In genomic region chr1:210237514-210237913, GRCh38 we compare ENCODE assay signal across 16 cellular contexts. TPM values are rescaled to one million over a fixed set of nuclear protein-coding genes. Genes with fewer than 3 reads are reported as not detected.
A peak's percentile ranks its signal among the peaks of the same experiment; 100 is the strongest.
DNase-seq lines count a peak whose midpoint lies in the region; TF ChIP-seq lines count a peak whose summit lies in the region.
"Had no signal": no experiment of that assay in that cellular context is flagged by ENCODE, and none has a peak within 500 bp of the region (broad histone marks: within the 10 kb centered on the region; RNA-seq: fewer than 3 reads in every experiment).

No MANE protein-coding gene starts in this region.

- H3K9me3 Mint-ChIP-seq in MCF 10A (ENCODE audit: unreplicated experiment) (no peaks in the 10 kb centered on the region), glutamatergic neuron (ENCODE audit: unreplicated experiment) (no peaks in the 10 kb centered on the region), type B pancreatic cell (no peaks in the 10 kb centered on the region)
- no peaks in the 10 kb centered on the region for H3K9me3 Mint-ChIP-seq in activated T-helper 1 cell treated with anti-CD3 and anti-CD28 coated beads, Interleukin-12 subunit alpha, Interleukin-12 subunit beta, Interleukin-2, Interleukin-4 antibody, amounts not matched to agents 30 ng/mL and 10 ng/mL and 1 ng/mL, durations not matched to agents 14 hours and 24 hours and 36 hours

- BruUV-seq in MCF 10A (replicated peaks; lab: Mats Ljungman, UMichigan), result no TSS peak

- TF ChIP-seq CTCF in breast epithelium (IDR thresholded peaks at IDR 0.05) (no peak), MCF 10A (IDR thresholded peaks at IDR 0.05; ENCODE audit: unreplicated experiment) (no peak), glutamatergic neuron (IDR thresholded peaks at IDR 0.05; ENCODE audit: partially characterized antibody, unreplicated experiment) (no peak), type B pancreatic cell (conservative IDR thresholded peaks at IDR 0.05) (no peak)

- DNase-seq in breast epithelium (ENCODE audit: low spot score in 2 of 2) (no peak), MCF 10A (ENCODE audit: unreplicated experiment) (no peak), glutamatergic neuron (no peak), pons (ENCODE audit: low spot score) (peak; percentile 45), type B pancreatic cell (ENCODE audit: extremely low spot score, unreplicated experiment) (no peak), NCI-H2171 treated with DMSO at 0.1 percent for 48 hours (lab: John Stamatoyannopoulos, UW) (no peak)
- DNase-seq in activated T-helper 1 cell treated with anti-CD3 and anti-CD28 coated beads, Interleukin-12 subunit alpha, Interleukin-12 subunit beta, Interleukin-2, Interleukin-4 antibody, amounts not matched to agents 30 ng/mL and 10 ng/mL and 1 ng/mL, durations not matched to agents 14 hours and 24 hours and 36 hours (ENCODE audit: low spot score), result no peak
- DNase-seq in stimulated activated CD4-positive, alpha-beta T cell treated with anti-CD3 and anti-CD28 coated beads, Interleukin-4, amount 100 ng/mL, for 4 hours, result no peak
- DNase-seq: activated CD8-positive, alpha-beta T cell treated with anti-CD3 and anti-CD28 coated beads, Interleukin-2, amount 10 ng/mL, durations not matched to agents 7 days and 5 days; CD4-positive, alpha-beta memory T cell; central memory CD4-positive, alpha-beta T cell; NCI-H2081 had no signal

- POLR2A ChIA-PET in MCF 10A (lab: Yijun Ruan, JAX), result interaction anchor here (1.4 to 1.5 kb wide), 2 partner anchors 17 to 83 kb away, joined by 3 to 6 read pairs; no protein-coding TSS in a partner anchor

- H3K4me1 ChIP-seq in breast epithelium, result peaks cover 2 to 8% of the 10 kb centered on the region in 2 donors

- CTCF ChIA-PET in MCF 10A (lab: Yijun Ruan, JAX), result interaction anchor here (0.6 to 2.6 kb wide), 7 partner anchors 15 to 388 kb away, joined by 3 to 9 read pairs (median 4); no protein-coding TSS in a partner anchor

- H3K36me3 Mint-ChIP-seq in MCF 10A (ENCODE audit: insufficient read depth, unreplicated experiment), result no peaks in the 10 kb centered on the region
- no peaks in the 10 kb centered on the region for H3K36me3 Mint-ChIP-seq in glutamatergic neuron (ENCODE audit: unreplicated experiment)
- peaks cover 12% of the 10 kb centered on the region for H3K36me3 Mint-ChIP-seq in type B pancreatic cell
- peaks cover 2% of the 10 kb centered on the region for H3K36me3 Mint-ChIP-seq in activated T-helper 1 cell treated with anti-CD3 and anti-CD28 coated beads, Interleukin-12 subunit alpha, Interleukin-12 subunit beta, Interleukin-2, Interleukin-4 antibody, amounts not matched to agents 30 ng/mL and 10 ng/mL and 1 ng/mL, durations not matched to agents 14 hours and 24 hours and 36 hours (ENCODE audit: low read depth)
- H3K36me3 Mint-ChIP-seq: CD4-positive, alpha-beta memory T cell had no signal

- H3K27me3 ChIP-seq in breast epithelium, result no peaks in the 10 kb centered on the region
- H3K27me3 ChIP-seq: SJSA1 had no signal

- H3K27me3 Mint-ChIP-seq in MCF 10A (ENCODE audit: insufficient read depth, unreplicated experiment) (peaks cover 13% of the 10 kb centered on the region), glutamatergic neuron (ENCODE audit: unreplicated experiment) (peaks cover 3% of the 10 kb centered on the region), type B pancreatic cell (peaks cover 18% of the 10 kb centered on the region)
- H3K27me3 Mint-ChIP-seq in activated T-helper 1 cell treated with anti-CD3 and anti-CD28 coated beads, Interleukin-12 subunit alpha, Interleukin-12 subunit beta, Interleukin-2, Interleukin-4 antibody, amounts not matched to agents 30 ng/mL and 10 ng/mL and 1 ng/mL, durations not matched to agents 14 hours and 24 hours and 36 hours (ENCODE audit: insufficient read depth), result peaks cover 64% of the 10 kb centered on the region

- H3K4me3 Mint-ChIP-seq in MCF 10A (ENCODE audit: unreplicated experiment), result no peak overlapping the region
- H3K4me3 Mint-ChIP-seq in glutamatergic neuron (ENCODE audit: unreplicated experiment), result peak overlapping the region; percentile 79
- H3K4me3 Mint-ChIP-seq in type B pancreatic cell, result peak overlapping the region; percentile 76
- no peak overlapping the region for H3K4me3 Mint-ChIP-seq in activated T-helper 1 cell treated with anti-CD3 and anti-CD28 coated beads, Interleukin-12 subunit alpha, Interleukin-12 subunit beta, Interleukin-2, Interleukin-4 antibody, amounts not matched to agents 30 ng/mL and 10 ng/mL and 1 ng/mL, durations not matched to agents 14 hours and 24 hours and 36 hours
- H3K4me3 Mint-ChIP-seq: activated CD8-positive, alpha-beta T cell treated with anti-CD3 and anti-CD28 coated beads, Interleukin-2, amount 10 ng/mL, durations not matched to agents 7 days and 5 days; CD4-positive, alpha-beta memory T cell had no signal

- no peaks in the 10 kb centered on the region for H3K9me3 ChIP-seq in breast epithelium
- H3K9me3 ChIP-seq: psoas muscle, SJSA1 had no signal

- no peaks in the 10 kb centered on the region for H3K36me3 ChIP-seq in breast epithelium

- peak overlapping the region; percentile 68 to 69 for H3K27ac ChIP-seq in breast epithelium
- H3K27ac ChIP-seq: SJSA1 had no signal

- no peak for TF ChIP-seq POLR2A in breast epithelium (IDR thresholded peaks at IDR 0.05)

- no peak overlapping the region for H3K27ac Mint-ChIP-seq in MCF 10A (ENCODE audit: low read depth, unreplicated experiment)
- H3K27ac Mint-ChIP-seq in glutamatergic neuron (ENCODE audit: unreplicated experiment), result peak overlapping the region; percentile 89
- peak overlapping the region; percentile 4 for H3K27ac Mint-ChIP-seq in type B pancreatic cell
- H3K27ac Mint-ChIP-seq in activated T-helper 1 cell treated with anti-CD3 and anti-CD28 coated beads, Interleukin-12 subunit alpha, Interleukin-12 subunit beta, Interleukin-2, Interleukin-4 antibody, amounts not matched to agents 30 ng/mL and 10 ng/mL and 1 ng/mL, durations not matched to agents 14 hours and 24 hours and 36 hours, result no peak overlapping the region
- H3K27ac Mint-ChIP-seq: activated CD8-positive, alpha-beta T cell treated with anti-CD3 and anti-CD28 coated beads, Interleukin-2, amount 10 ng/mL, durations not matched to agents 7 days and 5 days; CD4-positive, alpha-beta memory T cell had no signal

- intact Hi-C loops in breast epithelium (cut with DNase I; ENCODE audit: low total_unique reads) (no loop called here), MCF 10A (cut with micrococcal nuclease) (loop anchor here (10.0 kb wide), 1 partner anchor 93 kb away; no protein-coding TSS in a partner anchor)
- intact Hi-C loops in activated T-helper 1 cell treated with anti-CD3 and anti-CD28 coated beads, Interleukin-12 subunit alpha, Interleukin-12 subunit beta, Interleukin-2, Interleukin-4 antibody, amounts not matched to agents 30 ng/mL and 10 ng/mL and 1 ng/mL, durations not matched to agents 14 hours and 24 hours and 36 hours (cut with micrococcal nuclease), result loop anchor here (10.0 kb wide), 1 partner anchor 167 kb away; no protein-coding TSS in a partner anchor

- H3K4me3 ChIP-seq in breast epithelium, result peak overlapping the region in 1 of 3 donors; percentile 3
- H3K4me3 ChIP-seq: GM12878, lung, psoas muscle, SJSA1 had no signal

- H3K4me1 Mint-ChIP-seq in MCF 10A (ENCODE audit: insufficient read depth, unreplicated experiment) (peaks cover 30% of the 10 kb centered on the region), glutamatergic neuron (ENCODE audit: low read depth, unreplicated experiment) (peaks cover 21% of the 10 kb centered on the region), type B pancreatic cell (ENCODE audit: unreplicated experiment) (peaks cover 36% of the 10 kb centered on the region)
- H3K4me1 Mint-ChIP-seq in activated T-helper 1 cell treated with anti-CD3 and anti-CD28 coated beads, Interleukin-12 subunit alpha, Interleukin-12 subunit beta, Interleukin-2, Interleukin-4 antibody, amounts not matched to agents 30 ng/mL and 10 ng/mL and 1 ng/mL, durations not matched to agents 14 hours and 24 hours and 36 hours (ENCODE audit: low read depth), result peaks cover 6% of the 10 kb centered on the region

RNA-seq across cellular contexts. Expression of gene SERTAD4, which starts 4.9 kb away (rescaled TPM):
- 10 to 100 TPM in 1 of 3 donors, 1 to 10 TPM in 1, under 1 TPM in 1; 0.80 to 47.9 (median 7.9) TPM for total RNA-seq in breast epithelium
- total RNA-seq in MCF 10A (2022), result 0.19 TPM in 1 of 2 replicates, not detected in the other
- 1.5 TPM for total RNA-seq in glutamatergic neuron (ENCODE audit: unreplicated experiment)
- 4.6 and 11.4 TPM in 2 replicates for total RNA-seq in type B pancreatic cell (ENCODE audit: low replicate concordance)
- total RNA-seq in activated T-helper 1 cell treated with anti-CD3 and anti-CD28 coated beads, Interleukin-12 subunit alpha, Interleukin-12 subunit beta, Interleukin-2, Interleukin-4 antibody, amounts not matched to agents 30 ng/mL and 10 ng/mL and 1 ng/mL, durations not matched to agents 14 hours and 24 hours and 36 hours, result not detected in 2 replicates
- total RNA-seq: activated CD8-positive, alpha-beta T cell treated with anti-CD3 and anti-CD28 coated beads, Interleukin-2, amount 10 ng/mL, durations not matched to agents 7 days and 5 days; CD4-positive, alpha-beta memory T cell; GM12878 had no signal

Comparison
In these comparisons a context has a peak if more than half of its experiments do, and no peak if none do; other contexts are left out.
1. H3K27ac Mint-ChIP-seq: peak in glutamatergic neuron (single experiment) and type B pancreatic cell (single experiment); none in MCF 10A (single experiment) and activated T-helper 1 cell treated with anti-CD3 and anti-CD28 coated beads, Interleukin-12 subunit alpha, Interleukin-12 subunit beta, Interleukin-2, Interleukin-4 antibody, amounts not matched to agents 30 ng/mL and 10 ng/mL and 1 ng/mL, durations not matched to agents 14 hours and 24 hours and 36 hours (single experiment).
2. H3K4me3 Mint-ChIP-seq: peak in glutamatergic neuron (single experiment) and type B pancreatic cell (single experiment); none in MCF 10A (single experiment) and activated T-helper 1 cell treated with anti-CD3 and anti-CD28 coated beads, Interleukin-12 subunit alpha, Interleukin-12 subunit beta, Interleukin-2, Interleukin-4 antibody, amounts not matched to agents 30 ng/mL and 10 ng/mL and 1 ng/mL, durations not matched to agents 14 hours and 24 hours and 36 hours (single experiment).